9 cellular contexts compared by ENCODE assay signal in the genomic region with DNA sequence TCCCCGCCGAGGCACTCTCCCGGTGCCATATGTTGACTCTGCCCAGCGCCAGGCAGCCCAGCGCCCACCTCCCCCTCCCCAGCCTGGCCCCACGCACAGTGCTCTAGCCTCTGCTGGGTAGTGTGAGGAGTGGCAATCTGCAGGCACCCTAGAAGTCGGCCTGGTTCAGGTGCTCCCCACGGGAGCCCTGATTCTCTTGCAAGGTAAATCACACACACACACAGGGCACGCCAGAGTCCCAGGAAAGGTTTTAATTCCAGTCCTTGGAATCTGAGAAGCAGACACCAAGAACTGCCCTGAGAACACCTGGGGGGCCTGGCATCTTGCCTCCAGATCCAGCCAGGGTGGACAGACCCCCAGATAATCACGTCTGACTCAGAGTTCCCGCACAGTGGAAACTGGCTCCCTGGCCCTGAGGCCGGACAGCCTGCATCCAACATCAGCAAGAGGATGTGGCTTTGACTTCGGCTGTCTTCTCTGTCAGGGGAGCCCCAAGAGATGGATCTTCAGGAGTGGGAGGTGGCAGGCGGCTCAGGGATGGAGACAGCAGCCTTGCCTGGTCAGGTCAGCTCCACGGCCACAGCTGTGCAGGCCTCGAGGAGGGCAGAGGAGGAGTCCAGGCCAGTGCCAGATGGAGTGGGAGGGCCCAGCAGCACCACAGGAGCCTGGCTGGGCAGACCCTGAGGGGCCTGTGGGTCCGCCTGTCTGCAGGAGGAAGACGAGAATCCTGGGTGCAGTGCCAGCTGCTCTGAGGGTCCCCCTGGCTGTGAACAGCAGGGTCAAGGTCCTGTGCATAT. TPM values are rescaled to one million over a fixed set of nuclear protein-coding genes. Genes with fewer than 3 reads are reported as not detected.
DNase-seq lines count a peak whose midpoint lies in the region; ATAC-seq and TF ChIP-seq lines count a peak whose summit lies in the region.
"Had no signal": no experiment of that assay in that cellular context is flagged by ENCODE, and none has a peak within 500 bp of the region (broad histone marks: within the 10 kb centered on the region; RNA-seq: fewer than 3 reads in every experiment).

No MANE protein-coding gene starts in this region.

- no peak for TF ChIP-seq POLR2A in tibial nerve (IDR thresholded peaks at IDR 0.05)

- H3K4me3 ChIP-seq in tibial nerve: no peak overlapping the region

- H3K9me3 Mint-ChIP-seq in activated T-cell treated with anti-CD3 and anti-CD28 coated beads, Interleukin-2, amount 50 U/mL, for 4 hours: no peaks in the 10 kb centered on the region
- no peaks in the 10 kb centered on the region for H3K9me3 Mint-ChIP-seq in activated naive CD8-positive, alpha-beta T cell treated with anti-CD3 and anti-CD28 coated beads for 36 hours
- H3K9me3 Mint-ChIP-seq in immature natural killer cell: no peaks in the 10 kb centered on the region
- H3K9me3 Mint-ChIP-seq: memory B cell had no signal

- WGBS in tibial nerve, 2 donors: 41 to 52% methylated on average over 11 to 17 of the region's 18 CpGs

- no peak for TF ChIP-seq EP300 in tibial nerve (IDR thresholded peaks at IDR 0.05)

- peak overlapping the region; percentile 83 for H3K27ac Mint-ChIP-seq in activated naive CD8-positive, alpha-beta T cell treated with anti-CD3 and anti-CD28 coated beads for 36 hours
- H3K27ac Mint-ChIP-seq in immature natural killer cell: peak overlapping the region in 5 of 6 donors; percentile 60 to 83 (median 69)
- H3K27ac Mint-ChIP-seq: memory B cell had no signal

- H3K27me3 Mint-ChIP-seq in activated T-cell treated with anti-CD3 and anti-CD28 coated beads, Interleukin-2, amount 50 U/mL, for 4 hours (ENCODE audit: low read depth): no peaks in the 10 kb centered on the region
- H3K27me3 Mint-ChIP-seq in activated naive CD8-positive, alpha-beta T cell treated with anti-CD3 and anti-CD28 coated beads for 36 hours: no peaks in the 10 kb centered on the region
- H3K27me3 Mint-ChIP-seq in immature natural killer cell (ENCODE audit: low read depth in 3 of 3): peaks cover 11 to 20% (median 13%) of the 10 kb centered on the region in 3 donors

- H3K36me3 Mint-ChIP-seq in activated T-cell treated with anti-CD3 and anti-CD28 coated beads, Interleukin-2, amount 50 U/mL, for 4 hours (ENCODE audit: insufficient read depth): peaks cover 25% of the 10 kb centered on the region
- peaks cover 8% of the 10 kb centered on the region for H3K36me3 Mint-ChIP-seq in activated naive CD8-positive, alpha-beta T cell treated with anti-CD3 and anti-CD28 coated beads for 36 hours
- H3K36me3 Mint-ChIP-seq in immature natural killer cell: peaks cover 14 to 41% (median 29%) of the 10 kb centered on the region in 3 donors

- peaks cover 20% of the 10 kb centered on the region for H3K4me1 Mint-ChIP-seq in activated T-cell treated with anti-CD3 and anti-CD28 coated beads, Interleukin-2, amount 50 U/mL, for 4 hours (ENCODE audit: low read depth)
- peaks cover 27% of the 10 kb centered on the region for H3K4me1 Mint-ChIP-seq in activated naive CD8-positive, alpha-beta T cell treated with anti-CD3 and anti-CD28 coated beads for 36 hours
- peaks cover 15 to 23% of the 10 kb centered on the region in 2 donors for H3K4me1 Mint-ChIP-seq in immature natural killer cell

- H3K36me3 ChIP-seq in tibial nerve: peaks cover 0 to 76% (median 29%) of the 10 kb centered on the region in 3 donors

- ATAC-seq in activated T-cell treated with anti-CD3 and anti-CD28 coated beads, Interleukin-2, amount 50 U/mL, for 4 hours: no peak

- no peaks in the 10 kb centered on the region for H3K9me3 ChIP-seq in tibial nerve

- peaks cover 0 to 30% (median 24%) of the 10 kb centered on the region in 4 donors for H3K4me1 ChIP-seq in tibial nerve

- peak overlapping the region in 3 of 4 donors; percentile 14 to 78 (median 34) for H3K27ac ChIP-seq in tibial nerve

- no peaks in the 10 kb centered on the region for H3K27me3 ChIP-seq in tibial nerve

- no peak for DNase-seq in activated T-cell treated with anti-CD3 and anti-CD28 coated beads, Interleukin-2, amount 50 U/mL, for 4 hours
- DNase-seq in activated T-cell treated with anti-CD3 and anti-CD28 coated beads, Interleukin-2, amount 50 U/mL, for 48 hours: no peak
- DNase-seq in activated naive CD8-positive, alpha-beta T cell treated with anti-CD3 and anti-CD28 coated beads for 36 hours: no peak
- DNase-seq in immature natural killer cell: no peak
- DNase-seq in tibial nerve (ENCODE audit: low spot score in 2 of 2): no peak
- no peak for DNase-seq in effector CD8-positive, alpha-beta T cell (lab: John Stamatoyannopoulos, UW)
- no peak for DNase-seq in NCI-H2029 treated with DMSO at 0.1 percent for 48 hours (lab: John Stamatoyannopoulos, UW)
- DNase-seq in T-helper 9 cell: no peak

- peak overlapping the region; percentile 80 for H3K4me3 Mint-ChIP-seq in activated T-cell treated with anti-CD3 and anti-CD28 coated beads, Interleukin-2, amount 50 U/mL, for 4 hours
- peak overlapping the region; percentile 78 for H3K4me3 Mint-ChIP-seq in activated naive CD8-positive, alpha-beta T cell treated with anti-CD3 and anti-CD28 coated beads for 36 hours
- H3K4me3 Mint-ChIP-seq in immature natural killer cell: peak overlapping the region in 4 of 5 donors; percentile 76 to 78 (median 78)

- TF ChIP-seq CTCF in tibial nerve (IDR thresholded peaks at IDR 0.05): no peak

RNA-seq across cellular contexts. Expression of a gene that starts 1.1 kb away (rescaled TPM):
- total RNA-seq in activated T-cell treated with anti-CD3 and anti-CD28 coated beads, Interleukin-2, amount 50 U/mL, for 4 hours: 1 to 10 TPM; 1.4 to 2.2 (median 1.7) TPM
- 1 to 10 TPM; 1.5 to 1.6 TPM for total RNA-seq in activated naive CD8-positive, alpha-beta T cell treated with anti-CD3 and anti-CD28 coated beads for 36 hours
- under 1 TPM in 2 of 3 donors, not detected in 1; 0.17 to 0.20 TPM for polyA plus RNA-seq in immature natural killer cell
- total RNA-seq in tibial nerve: 10 to 100 TPM in 1 of 4 donors, 1 to 10 TPM in 3; 2.4 to 14.1 (median 4.1) TPM

RNA-seq across cellular contexts. Expression of a gene that starts 7.6 kb away (rescaled TPM):
- total RNA-seq in activated T-cell treated with anti-CD3 and anti-CD28 coated beads, Interleukin-2, amount 50 U/mL, for 4 hours: 100 to 1,000 TPM in 1 of 3 donors, 10 to 100 TPM in 2; 91.1 to 105 (median 94.9) TPM
- total RNA-seq in activated naive CD8-positive, alpha-beta T cell treated with anti-CD3 and anti-CD28 coated beads for 36 hours: 10 to 100 TPM; 47.5 to 48.8 TPM
- polyA plus RNA-seq in immature natural killer cell: 10 to 100 TPM; 69.3 to 79.8 (median 76.3) TPM
- 10 to 100 TPM; 27.2 to 44.7 (median 34.8) TPM for total RNA-seq in tibial nerve

RNA-seq across cellular contexts. Expression of a gene that starts 10.1 kb away (rescaled TPM):
- 10 to 100 TPM in 1 of 3 donors, 1 to 10 TPM in 2; 6.4 to 10.3 (median 8.0) TPM for total RNA-seq in activated T-cell treated with anti-CD3 and anti-CD28 coated beads, Interleukin-2, amount 50 U/mL, for 4 hours
- 10 to 100 TPM in 1 of 2 experiments, 1 to 10 TPM in 1; 9.5 to 10.0 TPM for total RNA-seq in activated naive CD8-positive, alpha-beta T cell treated with anti-CD3 and anti-CD28 coated beads for 36 hours
- 10 to 100 TPM in 1 of 3 donors, 1 to 10 TPM in 2; 7.0 to 11.1 (median 7.4) TPM for polyA plus RNA-seq in immature natural killer cell
- 100 to 1,000 TPM in 1 of 4 donors, 10 to 100 TPM in 3; 53.4 to 105 (median 97.6) TPM for total RNA-seq in tibial nerve

RNA-seq across cellular contexts. Expression of a gene that starts 20.5 kb away (rescaled TPM):
- 1 to 10 TPM in 1 of 3 donors, under 1 TPM in 2; 0.65 to 1.5 (median 0.82) TPM for total RNA-seq in activated T-cell treated with anti-CD3 and anti-CD28 coated beads, Interleukin-2, amount 50 U/mL, for 4 hours
- 10 to 100 TPM; 11.0 to 11.9 TPM for total RNA-seq in activated naive CD8-positive, alpha-beta T cell treated with anti-CD3 and anti-CD28 coated beads for 36 hours
- polyA plus RNA-seq in immature natural killer cell: not detected
- 10 to 100 TPM; 29.9 to 69.7 (median 47.3) TPM for total RNA-seq in tibial nerve

RNA-seq across cellular contexts. Expression of a gene that starts 34.3 kb away (rescaled TPM):
- total RNA-seq in activated T-cell treated with anti-CD3 and anti-CD28 coated beads, Interleukin-2, amount 50 U/mL, for 4 hours: 10 to 100 TPM; 10.5 to 15.7 (median 11.4) TPM
- 1 to 10 TPM; 8.1 to 9.0 TPM for total RNA-seq in activated naive CD8-positive, alpha-beta T cell treated with anti-CD3 and anti-CD28 coated beads for 36 hours
- under 1 TPM in 2 of 3 donors, not detected in 1; 0.21 to 0.32 TPM for polyA plus RNA-seq in immature natural killer cell
- total RNA-seq in tibial nerve: 1 to 10 TPM; 1.5 to 5.4 (median 2.4) TPM

Comparison
In these comparisons a context has a peak if more than half of its experiments do, and no peak if none do; other contexts are left out.
1. RNA of a gene that starts 10.1 kb away (total RNA-seq): 53.4 to 105 TPM in tibial nerve; 9.5 to 10.0 TPM in activated naive CD8-positive, alpha-beta T cell treated with anti-CD3 and anti-CD28 coated beads for 36 hours and 6.4 to 10.3 TPM in activated T-cell treated with anti-CD3 and anti-CD28 coated beads, Interleukin-2, amount 50 U/mL, for 4 hours; every median in the first group is over 4 times any median in the second.
2. Peak in every context shown above with its lines, with median percentiles within 50 percentile points of each other: H3K4me3 Mint-ChIP-seq.